Comparison of ENCODE assay signal across 20 cellular contexts in the genomic region with DNA sequence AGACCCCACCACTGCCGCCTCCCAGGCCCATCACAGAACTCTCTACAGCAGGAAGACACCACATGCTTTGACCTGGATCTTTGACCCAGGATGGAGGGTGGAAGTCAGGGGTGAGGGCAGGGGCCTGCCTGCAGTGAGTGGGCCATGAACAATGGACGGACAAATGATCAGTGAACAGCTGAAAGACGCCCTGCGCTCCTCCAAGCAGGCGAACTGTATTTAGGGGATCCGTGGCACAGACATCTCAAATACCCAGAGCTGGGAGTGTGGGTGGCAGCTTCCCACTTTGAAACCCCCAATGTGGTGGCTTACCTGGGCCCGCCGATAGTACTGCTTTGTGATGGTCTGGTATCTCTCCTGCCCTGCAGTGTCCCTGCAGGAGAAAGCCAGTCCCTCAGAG. TPM values are rescaled to one million over a fixed set of nuclear protein-coding genes. Genes with fewer than 3 reads are reported as not detected.
A peak's percentile ranks its signal among the peaks of the same experiment; 100 is the strongest.
DNase-seq lines count a peak whose midpoint lies in the region; ATAC-seq and TF ChIP-seq lines count a peak whose summit lies in the region.
"Had no signal": no experiment of that assay in that cellular context is flagged by ENCODE, and none has a peak within 500 bp of the region (broad histone marks: within the 10 kb centered on the region; RNA-seq: fewer than 3 reads in every experiment).

No MANE protein-coding gene starts in this region.

- CTCF ChIA-PET in activated CD8-positive, alpha-beta T cell treated with anti-CD3 and anti-CD28 coated beads, Interleukin-2, amount 10 ng/mL, durations not matched to agents 7 days and 5 days (lab: Charles Lee) = interaction anchor here (1.1 kb wide), 1 partner anchor 59 kb away, joined by 3 read pairs; no protein-coding TSS in a partner anchor

- no peak for DNase-seq in left ventricle myocardium inferior
- DNase-seq in Right ventricle myocardium inferior (ENCODE audit: missing footprints) = no peak
- no peak for DNase-seq in endodermal cell
- no peak for DNase-seq in psoas muscle
- DNase-seq in aorta = no peak
- no peak for DNase-seq in activated CD8-positive, alpha-beta T cell treated with anti-CD3 and anti-CD28 coated beads, Interleukin-2, amount 10 ng/mL, durations not matched to agents 7 days and 5 days
- DNase-seq in stimulated activated naive CD4-positive, alpha-beta T cell treated with Interleukin-2 at 50 U/mL for 16 hours (lab: John Stamatoyannopoulos, UW) = no peak
- no peak for DNase-seq in C1 segment of cervical spinal cord (lab: John Stamatoyannopoulos, UW)
- DNase-seq: GF-D8, GOT3, KBM-7, MV-4-11, NCI-H1417, NCI-H187 treated with DMSO at 0.1 percent for 48 hours, NCI-H446, OCI-M1 had no signal

- H3K27ac Mint-ChIP-seq in endodermal cell = peak overlapping the region; percentile 59
- no peak overlapping the region for H3K27ac Mint-ChIP-seq in activated CD8-positive, alpha-beta T cell treated with anti-CD3 and anti-CD28 coated beads, Interleukin-2, amount 10 ng/mL, durations not matched to agents 7 days and 5 days

- peaks cover 16% of the 10 kb centered on the region for H3K4me1 Mint-ChIP-seq in endodermal cell
- peaks cover 12% of the 10 kb centered on the region for H3K4me1 Mint-ChIP-seq in activated CD8-positive, alpha-beta T cell treated with anti-CD3 and anti-CD28 coated beads, Interleukin-2, amount 10 ng/mL, durations not matched to agents 7 days and 5 days (ENCODE audit: low read depth)

- WGBS in endodermal cell (ENCODE audit: insufficient coverage in 1 of 2, insufficient read length in 1 of 2), 2 experiments = 94 to 95% methylated on average over 7 to 8 of the region's 8 CpGs
- 73 to 93% (median 81%) methylated on average over 8 of the region's 8 CpGs for WGBS in psoas muscle, 3 donors
- 93 to 95% methylated on average over 8 of the region's 8 CpGs for WGBS in aorta, 2 donors

- H3K27me3 ChIP-seq in left ventricle myocardium inferior (ENCODE audit: low read depth) (no peaks in the 10 kb centered on the region), endodermal cell (ENCODE audit: control insufficient read depth, insufficient read depth, low read length, poor library complexity, severe bottlenecking) (no peaks in the 10 kb centered on the region), psoas muscle (ENCODE audit: insufficient read depth in 3 of 3, low read length in 2 of 3) (no peaks in the 10 kb centered on the region), aorta (ENCODE audit: control insufficient read depth in 1 of 2, insufficient read depth in 2 of 2, low read length in 1 of 2) (no peaks in the 10 kb centered on the region)

- TF ChIP-seq CTCF in left ventricle myocardium inferior (IDR thresholded peaks at IDR 0.05; ENCODE audit: borderline replicate concordance) (no peak), endodermal cell (conservative IDR thresholded peaks at IDR 0.05) (no peak), psoas muscle (IDR thresholded peaks at IDR 0.05) (no peak)

- H3K36me3 ChIP-seq in left ventricle myocardium inferior = peaks cover 9% of the 10 kb centered on the region
- peaks cover 41% of the 10 kb centered on the region for H3K36me3 ChIP-seq in endodermal cell (ENCODE audit: control insufficient read depth, insufficient read depth, low read length)
- H3K36me3 ChIP-seq in psoas muscle (ENCODE audit: insufficient read depth in 1 of 2, low read depth in 1 of 2) = peaks cover 0 to 17% of the 10 kb centered on the region in 2 donors
- no peaks in the 10 kb centered on the region for H3K36me3 ChIP-seq in aorta (ENCODE audit: control insufficient read depth in 1 of 2, insufficient read depth in 2 of 2, low read length in 1 of 2)

- peak overlapping the region; percentile 91 for H3K27ac ChIP-seq in left ventricle myocardium inferior (replicated peaks)
- H3K27ac ChIP-seq in endodermal cell (ENCODE audit: low read depth, low read length) = no peak overlapping the region
- peak overlapping the region; percentile 96 for H3K27ac ChIP-seq in psoas muscle
- H3K27ac ChIP-seq in aorta (ENCODE audit: low read depth in 1 of 2, low read length in 2 of 2) = no peak overlapping the region
- H3K27ac ChIP-seq: C4-2B had no signal

- peaks cover 53% of the 10 kb centered on the region for H3K36me3 Mint-ChIP-seq in endodermal cell (ENCODE audit: low read depth)
- no peaks in the 10 kb centered on the region for H3K36me3 Mint-ChIP-seq in activated CD8-positive, alpha-beta T cell treated with anti-CD3 and anti-CD28 coated beads, Interleukin-2, amount 10 ng/mL, durations not matched to agents 7 days and 5 days (ENCODE audit: low read depth)

- intact Hi-C loops in left ventricle myocardium inferior (cut with micrococcal nuclease) (no loop called here), Right ventricle myocardium inferior (cut with DNase I) (no loop called here), psoas muscle (cut with DNase I) (no loop called here), aorta (cut with DNase I) (no loop called here)

- H3K9me3 ChIP-seq in left ventricle myocardium inferior (replicated peaks) (no peaks in the 10 kb centered on the region), endodermal cell (ENCODE audit: control insufficient read depth, low read length) (no peaks in the 10 kb centered on the region), psoas muscle (no peaks in the 10 kb centered on the region), aorta (ENCODE audit: control insufficient read depth, low read length) (no peaks in the 10 kb centered on the region)

- no peaks in the 10 kb centered on the region for H3K9me3 Mint-ChIP-seq in endodermal cell
- no peaks in the 10 kb centered on the region for H3K9me3 Mint-ChIP-seq in activated CD8-positive, alpha-beta T cell treated with anti-CD3 and anti-CD28 coated beads, Interleukin-2, amount 10 ng/mL, durations not matched to agents 7 days and 5 days (ENCODE audit: insufficient read depth)

- H3K4me3 ChIP-seq in left ventricle myocardium inferior (peak overlapping the region; percentile 49), endodermal cell (ENCODE audit: low read length) (no peak overlapping the region), psoas muscle (peak overlapping the region; percentile 19), aorta (ENCODE audit: low read length in 2 of 2) (no peak overlapping the region)

- H3K4me1 ChIP-seq in left ventricle myocardium inferior (peaks cover 51% of the 10 kb centered on the region), endodermal cell (ENCODE audit: control insufficient read depth, insufficient read depth, low read length) (no peaks in the 10 kb centered on the region), psoas muscle (peaks cover 45% of the 10 kb centered on the region), aorta (ENCODE audit: control insufficient read depth in 1 of 2, insufficient read depth in 2 of 2, low read length in 2 of 2) (peaks cover 0 to 5% of the 10 kb centered on the region in 2 donors)

- H3K9ac ChIP-seq in endodermal cell (ENCODE audit: extremely low read depth, low read length, poor library complexity, severe bottlenecking) = no peak overlapping the region

- ATAC-seq in Right ventricle myocardium inferior (no peak), psoas muscle (peak in 1 of 4 donors; percentile 0), aorta (ENCODE audit: low FRiP score) (peak; percentile 3)
- no peak for ATAC-seq in activated CD8-positive, alpha-beta T cell treated with anti-CD3 and anti-CD28 coated beads, Interleukin-2, amount 10 ng/mL, durations not matched to agents 7 days and 5 days

- POLR2A ChIA-PET in activated CD8-positive, alpha-beta T cell treated with anti-CD3 and anti-CD28 coated beads, Interleukin-2, amount 10 ng/mL, durations not matched to agents 7 days and 5 days (lab: Charles Lee) = no interaction called here

- H3K4me3 Mint-ChIP-seq in endodermal cell = no peak overlapping the region
- no peak overlapping the region for H3K4me3 Mint-ChIP-seq in activated CD8-positive, alpha-beta T cell treated with anti-CD3 and anti-CD28 coated beads, Interleukin-2, amount 10 ng/mL, durations not matched to agents 7 days and 5 days

- no peaks in the 10 kb centered on the region for H3K27me3 Mint-ChIP-seq in endodermal cell (ENCODE audit: insufficient read depth)
- no peaks in the 10 kb centered on the region for H3K27me3 Mint-ChIP-seq in activated CD8-positive, alpha-beta T cell treated with anti-CD3 and anti-CD28 coated beads, Interleukin-2, amount 10 ng/mL, durations not matched to agents 7 days and 5 days (ENCODE audit: low read depth)

RNA-seq across cellular contexts. Expression of a gene that starts 8.7 kb away (rescaled TPM):
- total RNA-seq in left ventricle myocardium inferior (not detected), Right ventricle myocardium inferior (not detected), endodermal cell (1 to 10 TPM; 2.6 to 3.7 TPM), psoas muscle (not detected), aorta (not detected)
- 0.78 TPM for polyA plus RNA-seq in endodermal cell (2013, experiment 1 of 2)
- polyA plus RNA-seq in endodermal cell (2013, experiment 2 of 2) = 1.3 TPM
- polyA plus RNA-seq in psoas muscle (under 1 TPM in 2 of 3 donors, not detected in 1; 0.04 to 0.21 TPM), aorta (10 to 100 TPM in 1 of 2 donors, not detected in 1; 16.8 TPM)
- not detected for total RNA-seq in activated CD8-positive, alpha-beta T cell treated with anti-CD3 and anti-CD28 coated beads, Interleukin-2, amount 10 ng/mL, durations not matched to agents 7 days and 5 days
- total RNA-seq: A673, Daoy, RPMI7951 had no signal

RNA-seq across cellular contexts. Expression of a gene that starts 20.8 kb away (rescaled TPM):
- total RNA-seq in left ventricle myocardium inferior (17.1 TPM), Right ventricle myocardium inferior (12.6 TPM), endodermal cell (10 to 100 TPM; 48.7 to 77.2 TPM), psoas muscle (10 to 100 TPM; 18.0 to 61.9 (median 24.2) TPM), aorta (10 to 100 TPM in 1 of 2 donors, 1 to 10 TPM in 1; 9.0 to 10.2 TPM)
- polyA plus RNA-seq in endodermal cell (2013, experiment 1 of 2) = 27.7 TPM
- 24.4 TPM for polyA plus RNA-seq in endodermal cell (2013, experiment 2 of 2)
- polyA plus RNA-seq in psoas muscle (1 to 10 TPM; 3.1 to 8.6 (median 3.3) TPM), aorta (1 to 10 TPM; 4.1 to 8.1 TPM)
- total RNA-seq in activated CD8-positive, alpha-beta T cell treated with anti-CD3 and anti-CD28 coated beads, Interleukin-2, amount 10 ng/mL, durations not matched to agents 7 days and 5 days = 1 to 10 TPM; 2.8 to 3.6 TPM

RNA-seq across cellular contexts. Expression of a gene that starts 35.4 kb away (rescaled TPM):
- 17.9 TPM for total RNA-seq in left ventricle myocardium inferior
- total RNA-seq in Right ventricle myocardium inferior = 17.1 TPM
- total RNA-seq in endodermal cell = 10 to 100 TPM; 17.2 to 21.3 TPM
- polyA plus RNA-seq in endodermal cell (2013, experiment 1 of 2) = 18.8 TPM
- 22.1 TPM for polyA plus RNA-seq in endodermal cell (2013, experiment 2 of 2)
- 10 to 100 TPM; 18.8 to 28.8 (median 20.1) TPM for total RNA-seq in psoas muscle
- polyA plus RNA-seq in psoas muscle = 10 to 100 TPM; 10.2 to 25.4 (median 11.9) TPM
- 10 to 100 TPM; 13.2 to 22.5 TPM for total RNA-seq in aorta
- polyA plus RNA-seq in aorta = 1 to 10 TPM; 4.4 to 8.1 TPM
- 10 to 100 TPM; 17.9 to 18.8 TPM for total RNA-seq in activated CD8-positive, alpha-beta T cell treated with anti-CD3 and anti-CD28 coated beads, Interleukin-2, amount 10 ng/mL, durations not matched to agents 7 days and 5 days

RNA-seq across cellular contexts. Expression of a gene that starts 37.0 kb away (rescaled TPM):
- total RNA-seq in left ventricle myocardium inferior (89.8 TPM), Right ventricle myocardium inferior (98.2 TPM), endodermal cell (10 to 100 TPM; 56.7 to 63.2 TPM), psoas muscle (100 to 1,000 TPM in 2 of 4 donors, 10 to 100 TPM in 2; 77.9 to 112 (median 94.1) TPM), aorta (10 to 100 TPM; 75.6 to 80.4 TPM)
- polyA plus RNA-seq in endodermal cell (2013, experiment 1 of 2) = 48.4 TPM
- 36.6 TPM for polyA plus RNA-seq in endodermal cell (2013, experiment 2 of 2)
- polyA plus RNA-seq in psoas muscle (10 to 100 TPM; 31.4 to 67.7 (median 53.4) TPM), aorta (100 to 1,000 TPM in 1 of 2 donors, 10 to 100 TPM in 1; 76.4 to 106 TPM)
- 10 to 100 TPM; 62.4 to 72.2 TPM for total RNA-seq in activated CD8-positive, alpha-beta T cell treated with anti-CD3 and anti-CD28 coated beads, Interleukin-2, amount 10 ng/mL, durations not matched to agents 7 days and 5 days

Comparison
In these comparisons a context has a peak if more than half of its experiments do, and no peak if none do; other contexts are left out.
1. H3K27ac ChIP-seq: peak in left ventricle myocardium inferior (single experiment) and psoas muscle (single experiment); none in endodermal cell (single experiment) and aorta (0 of 2).
2. H3K4me3 ChIP-seq: peak in left ventricle myocardium inferior (single experiment) and psoas muscle (single experiment); none in endodermal cell (single experiment) and aorta (0 of 2).